Comparison of ENCODE assay signal across 20 cellular contexts in the genomic region with DNA sequence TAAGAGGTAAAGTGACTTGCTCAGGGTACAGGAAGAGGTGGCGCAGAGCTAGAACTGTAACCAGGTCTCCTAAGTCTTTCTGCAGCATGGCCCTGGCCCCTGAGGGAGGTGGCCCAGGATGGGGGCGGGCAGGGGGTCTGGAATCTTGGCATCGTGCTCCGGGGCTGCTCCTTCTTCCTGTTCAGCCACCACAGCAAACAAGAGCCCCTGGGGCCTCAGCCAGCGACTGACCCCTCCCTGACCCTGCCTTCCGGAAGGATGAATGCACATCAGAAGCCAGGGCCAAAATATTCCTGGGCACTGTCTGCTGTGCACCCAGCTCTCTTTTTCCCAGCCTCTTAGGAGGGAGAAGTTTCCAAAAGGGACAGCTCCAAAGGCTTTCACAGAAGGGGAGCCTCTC.
DNase-seq lines count a peak whose midpoint lies in the region; ATAC-seq, FAIRE-seq and TF ChIP-seq lines count a peak whose summit lies in the region.
"Had no signal": no experiment of that assay in that cellular context is flagged by ENCODE, and none has a peak within 500 bp of the region (broad histone marks: within the 10 kb centered on the region; RNA-seq: fewer than 3 reads in every experiment).

No MANE protein-coding gene starts in this region.

- peaks cover 18% of the 10 kb centered on the region for H3K27me3 Mint-ChIP-seq in T-helper 2 cell treated with Interferon-gamma antibody and Interleukin-4, amounts not matched to agents 5 μg/mL and 100 μg/mL, for 36 hours (ENCODE audit: low read depth)
- H3K27me3 Mint-ChIP-seq: stimulated activated memory B cell treated with anti-CD40 and anti-IgM and Interleukin-4, amounts not matched to agents 10 μg/mL and 1 μg/mL and 100 μg/mL, for 72 hours had no signal

- H3K4me1 Mint-ChIP-seq in T-helper 2 cell treated with Interferon-gamma antibody and Interleukin-4, amounts not matched to agents 5 μg/mL and 100 μg/mL, for 36 hours (ENCODE audit: low read depth): no peaks in the 10 kb centered on the region
- H3K4me1 Mint-ChIP-seq: activated naive CD4-positive, alpha-beta T cell treated with anti-CD3 and anti-CD28 coated beads, Interleukin-2, amount 50 U/mL, for 24 hours; central memory CD8-positive, alpha-beta T cell; immature natural killer cell had no signal

- no peak overlapping the region for H3K27ac ChIP-seq in pancreas
- H3K27ac ChIP-seq: parathyroid adenoma, upper lobe of left lung had no signal

- DNase-seq in AG08395 (ENCODE audit: low spot score) (peak; percentile 17), HTR-8/SVneo (ENCODE audit: insufficient read length, low spot score) (peak; percentile 78), cardiac fibroblast (ENCODE audit: low read depth in 2 of 2) (peak; percentile 35 to 57), medulla oblongata (ENCODE audit: extremely low spot score) (peak; percentile 11), pancreas (no peak), DMS 273 treated with DMSO at 0.1 percent for 48 hours (lab: John Stamatoyannopoulos, UW) (no peak), NCI-H146 treated with DMSO at 0.1 percent for 48 hours (lab: John Stamatoyannopoulos, UW; ENCODE audit: unreplicated experiment) (no peak)
- no peak for DNase-seq in T-helper 2 cell treated with Interferon-gamma antibody and Interleukin-4, amounts not matched to agents 5 μg/mL and 100 μg/mL, for 36 hours (ENCODE audit: low spot score)
- DNase-seq: activated CD4-positive, alpha-beta T cell treated with anti-CD3 and anti-CD28 coated beads for 48 hours; activated T-cell treated with anti-CD3 and anti-CD28 coated beads for 4 hours; COR-L47; immature natural killer cell; mucosa of descending colon; NCI-H2171 treated with DMSO at 0.1 percent for 48 hours; SHP77 had no signal

- H3K4me3 ChIP-seq in cardiac fibroblast (replicated peaks in 1 of 2; ENCODE audit: low read depth in 2 of 2, low read length in 2 of 2) (no peak overlapping the region), pancreas (no peak overlapping the region)
- H3K4me3 ChIP-seq: mucosa of descending colon, upper lobe of left lung had no signal

- no peak for TF ChIP-seq CTCF in cardiac fibroblast (IDR thresholded peaks at IDR 0.05; ENCODE audit: low read depth, low read length)
- no peak for TF ChIP-seq CTCF in pancreas (IDR thresholded peaks at IDR 0.05)

- no peak for ATAC-seq in pancreas
- ATAC-seq: stimulated activated memory B cell treated with anti-CD40 and anti-IgM and Interleukin-4, amounts not matched to agents 10 μg/mL and 1 μg/mL and 100 μg/mL, for 72 hours had no signal

- intact Hi-C loops in pancreas (cut with DNase I): no loop called here

- H3K4me1 ChIP-seq in pancreas: no peaks in the 10 kb centered on the region

- 41 to 45% methylated on average over 6 of the region's 6 CpGs for WGBS in pancreas, 2 donors

- no peaks in the 10 kb centered on the region for H3K9me3 Mint-ChIP-seq in T-helper 2 cell treated with Interferon-gamma antibody and Interleukin-4, amounts not matched to agents 5 μg/mL and 100 μg/mL, for 36 hours
- H3K9me3 Mint-ChIP-seq: activated naive CD4-positive, alpha-beta T cell treated with anti-CD3 and anti-CD28 coated beads, Interleukin-2, amount 50 U/mL, for 24 hours; central memory CD8-positive, alpha-beta T cell; immature natural killer cell; stimulated activated memory B cell treated with anti-CD40 and anti-IgM and Interleukin-4, amounts not matched to agents 10 μg/mL and 1 μg/mL and 100 μg/mL, for 72 hours had no signal

- no peaks in the 10 kb centered on the region for H3K36me3 ChIP-seq in pancreas
- H3K36me3 ChIP-seq: upper lobe of left lung had no signal

- H3K27me3 ChIP-seq in pancreas: no peaks in the 10 kb centered on the region
- H3K27me3 ChIP-seq: upper lobe of left lung had no signal

- no peak overlapping the region for H3K27ac Mint-ChIP-seq in T-helper 2 cell treated with Interferon-gamma antibody and Interleukin-4, amounts not matched to agents 5 μg/mL and 100 μg/mL, for 36 hours
- H3K27ac Mint-ChIP-seq: activated naive CD4-positive, alpha-beta T cell treated with anti-CD3 and anti-CD28 coated beads, Interleukin-2, amount 50 U/mL, for 24 hours; immature natural killer cell; stimulated activated memory B cell treated with anti-CD40 and anti-IgM and Interleukin-4, amounts not matched to agents 10 μg/mL and 1 μg/mL and 100 μg/mL, for 72 hours had no signal

- H3K9me3 ChIP-seq in pancreas: no peaks in the 10 kb centered on the region
- H3K9me3 ChIP-seq: mucosa of descending colon, upper lobe of left lung had no signal

- no peaks in the 10 kb centered on the region for H3K36me3 Mint-ChIP-seq in T-helper 2 cell treated with Interferon-gamma antibody and Interleukin-4, amounts not matched to agents 5 μg/mL and 100 μg/mL, for 36 hours (ENCODE audit: low read depth)
- H3K36me3 Mint-ChIP-seq: activated naive CD4-positive, alpha-beta T cell treated with anti-CD3 and anti-CD28 coated beads, Interleukin-2, amount 50 U/mL, for 24 hours; stimulated activated memory B cell treated with anti-CD40 and anti-IgM and Interleukin-4, amounts not matched to agents 10 μg/mL and 1 μg/mL and 100 μg/mL, for 72 hours had no signal

- FAIRE-seq in HTR-8/SVneo (lab: Jason Lieb, UNC) (no peak), pancreas (lab: Jason Lieb, UNC) (no peak)

- no peak overlapping the region for H3K4me3 Mint-ChIP-seq in T-helper 2 cell treated with Interferon-gamma antibody and Interleukin-4, amounts not matched to agents 5 μg/mL and 100 μg/mL, for 36 hours
- H3K4me3 Mint-ChIP-seq: activated naive CD4-positive, alpha-beta T cell treated with anti-CD3 and anti-CD28 coated beads, Interleukin-2, amount 50 U/mL, for 24 hours; central memory CD8-positive, alpha-beta T cell; immature natural killer cell; stimulated activated memory B cell treated with anti-CD40 and anti-IgM and Interleukin-4, amounts not matched to agents 10 μg/mL and 1 μg/mL and 100 μg/mL, for 72 hours had no signal

Comparison
In these comparisons a context has a peak if more than half of its experiments do, and no peak if none do; other contexts are left out.
1. DNase-seq: peak in AG08395 (single experiment), HTR-8/SVneo (single experiment), cardiac fibroblast (2 of 2) and medulla oblongata (single experiment); none in pancreas (0 of 6), DMS 273 treated with DMSO at 0.1 percent for 48 hours (single experiment), NCI-H146 treated with DMSO at 0.1 percent for 48 hours (single experiment) and T-helper 2 cell treated with Interferon-gamma antibody and Interleukin-4, amounts not matched to agents 5 μg/mL and 100 μg/mL, for 36 hours (single experiment).